In the genomic region with DNA sequence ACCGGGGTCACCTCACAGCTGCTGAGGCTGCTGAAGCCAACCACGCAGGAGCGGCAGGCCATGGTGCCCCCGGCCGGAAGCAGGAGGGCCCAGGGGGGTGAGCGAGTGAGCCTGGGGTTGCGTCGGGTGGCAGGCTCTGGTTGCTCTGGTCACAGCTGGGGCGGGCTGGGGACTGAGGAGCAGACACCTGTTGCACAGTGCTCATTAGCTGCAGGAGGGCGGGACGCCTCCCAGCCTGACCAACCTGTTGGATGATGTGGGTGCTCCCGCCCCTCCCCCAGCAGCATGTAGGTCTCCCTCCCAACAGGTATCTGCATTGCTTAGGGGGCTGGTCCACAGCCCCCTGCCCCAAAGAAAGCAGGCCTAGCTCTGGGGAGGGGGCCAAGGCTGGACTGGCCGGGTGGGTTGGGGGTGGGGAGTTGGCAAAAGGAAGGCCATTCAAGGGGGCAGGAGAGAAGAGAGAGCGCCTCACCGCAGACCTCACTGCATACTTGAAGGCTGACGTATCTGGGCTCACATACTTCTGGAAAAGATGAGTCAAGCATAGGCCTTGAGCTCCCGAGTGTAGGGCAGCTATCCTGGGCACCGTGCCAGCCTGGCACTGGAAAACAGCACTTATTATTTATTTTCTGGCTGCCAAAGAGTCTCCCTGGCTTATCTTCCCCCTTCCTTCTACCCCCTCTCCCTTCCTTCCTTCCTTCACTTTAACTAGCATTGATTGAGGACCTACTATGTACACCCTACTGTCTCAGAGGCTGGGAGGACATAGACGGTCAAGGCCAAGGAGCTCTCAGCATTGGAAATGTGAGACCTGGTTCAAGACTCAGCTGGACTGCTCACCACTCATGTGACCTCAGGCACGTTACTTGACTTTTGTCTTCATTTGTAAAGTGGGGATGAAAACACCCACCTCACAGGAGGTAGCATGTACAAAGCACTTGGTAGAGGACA, we compare ENCODE assay signal across 8 cellular contexts. TPM values are rescaled to one million over a fixed set of nuclear protein-coding genes. Genes with fewer than 3 reads are reported as not detected.
DNase-seq lines count a peak whose midpoint lies in the region; ATAC-seq and TF ChIP-seq lines count a peak whose summit lies in the region.

Gene KRT80 (minus strand): TSS at position 174 of the 951 bp plus-strand sequence. CDS start 112 bp downstream, at position 62.

- no peak for TF ChIP-seq CTCF in GM13977 (IDR thresholded peaks at IDR 0.05; ENCODE audit: extremely low read depth, insufficient read depth, missing control alignments)

- H3K4me3 Mint-ChIP-seq in activated T-helper 17 cell treated with anti-CD3 and anti-CD28 coated beads, Interleukin-2, amount 50 U/mL, for 72 hours = no peak within 1 kb of the TSS

- H3K27ac Mint-ChIP-seq in activated T-helper 17 cell treated with anti-CD3 and anti-CD28 coated beads, Interleukin-2, amount 50 U/mL, for 72 hours = peak within 1 kb of the TSS; percentile 42

- peaks cover 17% of the 10 kb centered on the region for H3K4me1 Mint-ChIP-seq in activated T-helper 17 cell treated with anti-CD3 and anti-CD28 coated beads, Interleukin-2, amount 50 U/mL, for 72 hours

- peak; percentile 99 for DNase-seq in Daoy (ENCODE audit: low read depth)
- peak; percentile 76 for DNase-seq in NCI-H1694 treated with DMSO at 0.1 percent for 48 hours (lab: John Stamatoyannopoulos, UW)
- DNase-seq in Right ventricle myocardium superior = peak; percentile 90
- DNase-seq in sciatic nerve (ENCODE audit: low spot score) = peak; percentile 88
- no peak for DNase-seq in activated CD4-positive, CD25-positive, alpha-beta regulatory T cell treated with anti-CD3 and anti-CD28 coated beads, Interleukin-2, amount 50 U/mL, for 72 hours
- DNase-seq in GM13977 (ENCODE audit: low spot score) = no peak

- H3K27me3 Mint-ChIP-seq in activated T-helper 17 cell treated with anti-CD3 and anti-CD28 coated beads, Interleukin-2, amount 50 U/mL, for 72 hours = peaks cover 4% of the 10 kb centered on the region

- no peaks in the 10 kb centered on the region for H3K9me3 Mint-ChIP-seq in activated T-helper 17 cell treated with anti-CD3 and anti-CD28 coated beads, Interleukin-2, amount 50 U/mL, for 72 hours

- intact Hi-C loops in Right ventricle myocardium superior (cut with DNase I) = no loop called here
- intact Hi-C loops in sciatic nerve (cut with DNase I) = no loop called here

- H3K36me3 Mint-ChIP-seq in activated T-helper 17 cell treated with anti-CD3 and anti-CD28 coated beads, Interleukin-2, amount 50 U/mL, for 72 hours (ENCODE audit: low read depth) = no peaks in the 10 kb centered on the region

- ATAC-seq in activated T-helper 17 cell treated with anti-CD3 and anti-CD28 coated beads, Interleukin-2, amount 50 U/mL, for 72 hours (replicated peaks) = peak; percentile 84
- ATAC-seq in Right ventricle myocardium superior (ENCODE audit: poor library complexity) = peak; percentile 91
- ATAC-seq in sciatic nerve = peak; percentile 84
- no peak for ATAC-seq in GM19324 (IDR thresholded peaks at IDR 0.05; ENCODE audit: low FRiP score, unreplicated experiment)

- in situ Hi-C loops in GM13977 (cut with MboI; ENCODE audit: low pct_unique_long_range_greater_than_20kb, low sequenced_read_pairs, unreplicated experiment) = no loop called here

RNA-seq across cellular contexts. Expression of gene KRT80, which starts in this region (rescaled TPM):
- 4.4 and 5.5 TPM in 2 replicates for total RNA-seq in Daoy (2014; rRNA removed; shearing (Covaris generic))
- total RNA-seq in activated T-helper 17 cell treated with anti-CD3 and anti-CD28 coated beads, Interleukin-2, amount 50 U/mL, for 72 hours = not detected
- total RNA-seq in Right ventricle myocardium superior (not detected), sciatic nerve (0.13 TPM)

Comparison
In these comparisons a context has a peak if more than half of its experiments do, and no peak if none do; other contexts are left out.
1. Peak in ATAC-seq in activated T-helper 17 cell treated with anti-CD3 and anti-CD28 coated beads, Interleukin-2, amount 50 U/mL, for 72 hours; RNA of the gene not detected or under 1 TPM.
2. Peak in DNase-seq and ATAC-seq in Right ventricle myocardium superior; RNA of the gene not detected or under 1 TPM.
3. Peak in DNase-seq and ATAC-seq in sciatic nerve; RNA of the gene not detected or under 1 TPM.
4. DNase-seq: peak in Daoy (single experiment) and NCI-H1694 treated with DMSO at 0.1 percent for 48 hours (single experiment); none in activated CD4-positive, CD25-positive, alpha-beta regulatory T cell treated with anti-CD3 and anti-CD28 coated beads, Interleukin-2, amount 50 U/mL, for 72 hours (single experiment) and GM13977 (single experiment).